22 cellular contexts compared by ENCODE assay signal in the genomic region with DNA sequence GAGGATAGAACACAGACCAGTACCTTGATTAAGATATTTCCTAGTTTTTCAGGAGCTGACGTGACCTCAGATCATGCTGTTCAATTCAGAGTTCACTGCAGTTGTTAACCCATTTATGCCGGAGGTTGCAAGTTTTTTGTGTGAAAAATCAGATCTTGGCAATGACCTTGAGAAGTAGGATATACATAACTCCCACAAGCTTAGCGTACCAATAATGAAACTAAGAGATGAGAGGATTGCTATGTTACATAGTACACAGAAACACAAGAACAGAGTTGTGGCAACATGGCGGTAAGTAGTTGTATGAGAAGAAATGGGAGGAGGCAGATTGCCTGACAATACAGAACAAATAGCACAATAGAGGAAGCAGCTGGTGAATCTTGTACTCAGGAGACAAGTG.
"Had no signal": no experiment of that assay in that cellular context is flagged by ENCODE, and none has a peak within 500 bp of the region (broad histone marks: within the 10 kb centered on the region; RNA-seq: fewer than 3 reads in every experiment).

No MANE protein-coding gene starts in this region.

- DNase-seq: activated CD4-positive, alpha-beta T cell treated with anti-CD3 and anti-CD28 coated beads, Interleukin-2, amount 10 ng/mL, durations not matched to agents 7 days and 5 days; activated CD4-positive, CD25-positive, alpha-beta regulatory T cell; activated naive CD8-positive, alpha-beta T cell treated with anti-CD3 and anti-CD28 coated beads, Interleukin-2, amount 10 ng/mL, durations not matched to agents 7 days and 5 days; body of pancreas; caudate nucleus; colonic mucosa; erythroblast; foreskin melanocyte; glutamatergic neuron; hippocampal formation; kidney; psoas muscle; right cardiac atrium; stimulated activated CD4-positive, alpha-beta T cell treated with anti-CD3 and anti-CD28 coated beads, Interleukin-2, amount 100 ng/mL, for 48 hours; stimulated activated naive CD8-positive, alpha-beta T cell treated with anti-CD3 and anti-CD28 coated beads, Interleukin-15, amount 100 ng/mL, for 72 hours; transverse colon; uterus had no signal

- H3K4me3 Mint-ChIP-seq: activated CD4-positive, alpha-beta T cell treated with anti-CD3 and anti-CD28 coated beads, Interleukin-2, amount 10 ng/mL, durations not matched to agents 7 days and 5 days; activated naive CD8-positive, alpha-beta T cell treated with anti-CD3 and anti-CD28 coated beads, Interleukin-2, amount 10 ng/mL, durations not matched to agents 7 days and 5 days; mesothelial cell of epicardium; stimulated activated naive CD8-positive, alpha-beta T cell treated with anti-CD3 and anti-CD28 coated beads, Interleukin-15, amount 100 ng/mL, for 72 hours had no signal

- H3K36me3 ChIP-seq: colonic mucosa, uterus had no signal

- FAIRE-seq: endometrium, kidney had no signal

- H3K9me3 ChIP-seq: colonic mucosa, psoas muscle, suprapubic skin, transverse colon, uterus had no signal

- H3K4me1 ChIP-seq: body of pancreas, colonic mucosa, psoas muscle, suprapubic skin, transverse colon, uterus had no signal

- H3K4me1 Mint-ChIP-seq: mesothelial cell of epicardium had no signal

- H3K27ac ChIP-seq: body of pancreas, colonic mucosa, psoas muscle, skin epidermis, suprapubic skin, transverse colon, uterus had no signal

- H3K27me3 ChIP-seq: body of pancreas, colonic mucosa, suprapubic skin, transverse colon, uterus had no signal

- H3K9me3 Mint-ChIP-seq: activated CD4-positive, alpha-beta T cell treated with anti-CD3 and anti-CD28 coated beads, Interleukin-2, amount 10 ng/mL, durations not matched to agents 7 days and 5 days; stimulated activated naive CD8-positive, alpha-beta T cell treated with anti-CD3 and anti-CD28 coated beads, Interleukin-15, amount 100 ng/mL, for 72 hours had no signal

- H3K27ac Mint-ChIP-seq: activated naive CD8-positive, alpha-beta T cell treated with anti-CD3 and anti-CD28 coated beads, Interleukin-2, amount 10 ng/mL, durations not matched to agents 7 days and 5 days; mesothelial cell of epicardium; stimulated activated naive CD8-positive, alpha-beta T cell treated with anti-CD3 and anti-CD28 coated beads, Interleukin-15, amount 100 ng/mL, for 72 hours had no signal

- ATAC-seq: body of pancreas; left lobe of liver; psoas muscle; right cardiac atrium; stimulated activated naive CD8-positive, alpha-beta T cell treated with anti-CD3 and anti-CD28 coated beads, Interleukin-15, amount 100 ng/mL, for 72 hours had no signal

- H3K27me3 Mint-ChIP-seq: activated CD4-positive, alpha-beta T cell treated with anti-CD3 and anti-CD28 coated beads, Interleukin-2, amount 10 ng/mL, durations not matched to agents 7 days and 5 days; activated naive CD8-positive, alpha-beta T cell treated with anti-CD3 and anti-CD28 coated beads, Interleukin-2, amount 10 ng/mL, durations not matched to agents 7 days and 5 days; stimulated activated naive CD8-positive, alpha-beta T cell treated with anti-CD3 and anti-CD28 coated beads, Interleukin-15, amount 100 ng/mL, for 72 hours had no signal

- H3K4me3 ChIP-seq: body of pancreas, colonic mucosa, psoas muscle, skin epidermis, suprapubic skin, transverse colon, uterus had no signal
